23 cellular contexts compared by ENCODE assay signal in the genomic region with DNA sequence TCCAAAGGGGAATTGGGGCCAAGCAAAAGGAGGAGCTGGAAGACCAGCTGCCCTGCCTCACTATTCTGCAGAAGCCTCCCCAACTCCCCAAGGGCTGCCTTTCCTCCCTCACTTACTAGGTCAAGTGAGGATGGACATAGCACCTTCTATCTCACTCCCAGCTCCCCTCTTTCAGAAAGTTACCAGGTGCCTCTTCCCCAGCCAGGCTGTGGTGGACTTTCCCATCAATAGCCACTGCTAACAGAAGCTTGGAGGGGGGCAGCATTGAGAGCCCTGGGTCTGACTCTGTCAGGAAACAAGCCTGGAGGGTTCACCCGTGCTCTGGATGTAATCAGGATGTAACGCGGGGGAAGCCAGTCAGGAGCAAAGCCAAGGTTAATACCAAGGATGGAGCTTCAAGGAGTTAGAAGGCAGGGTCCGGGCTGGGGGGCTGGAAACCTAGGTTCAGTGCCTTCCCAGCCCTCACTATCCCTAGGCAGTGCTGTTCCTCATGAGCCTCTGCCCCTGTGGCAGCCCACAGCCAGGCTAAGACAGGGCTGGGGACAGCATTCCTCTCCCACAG.
"Had no signal": no experiment of that assay in that cellular context is flagged by ENCODE, and none has a peak within 500 bp of the region (broad histone marks: within the 10 kb centered on the region; RNA-seq: fewer than 3 reads in every experiment).

No MANE protein-coding gene starts in this region.

- H3K27ac ChIP-seq: breast epithelium, SJCRH30 had no signal

- H3K9me3 ChIP-seq: breast epithelium, SJCRH30 had no signal

- H3K36me3 Mint-ChIP-seq: activated naive CD4-positive, alpha-beta T cell treated with anti-CD3 and anti-CD28 coated beads, Interleukin-2, amount 50 U/mL, for 24 hours had no signal

- H3K4me3 Mint-ChIP-seq: activated CD8-positive, alpha-beta T cell treated with anti-CD3 and anti-CD28 coated beads for 36 hours; activated naive CD4-positive, alpha-beta T cell treated with anti-CD3 and anti-CD28 coated beads, Interleukin-2, amount 50 U/mL, for 24 hours; activated T-cell treated with anti-CD3 and anti-CD28 coated beads, Interleukin-2, amount 50 U/mL, for 24 hours; activated T-helper 1 cell treated with anti-CD3 and anti-CD28 coated beads, Interleukin-12 subunit alpha, Interleukin-12 subunit beta, Interleukin-2, Interleukin-4 antibody, amounts not matched to agents 30 ng/mL and 10 ng/mL and 1 ng/mL, durations not matched to agents 14 hours and 24 hours and 36 hours; T-helper 1 cell treated with Interleukin-12 subunit alpha and Interleukin-12 subunit beta and Interleukin-4 antibody, amounts not matched to agents 30 μg/mL and 1 μg/mL, for 36 hours had no signal

- ATAC-seq: activated CD4-positive, CD25-positive, alpha-beta regulatory T cell treated with anti-CD3 and anti-CD28 coated beads, Interleukin-2, amount 50 U/mL, for 24 hours; activated CD8-positive, alpha-beta T cell treated with anti-CD3 and anti-CD28 coated beads for 36 hours had no signal

- H3K4me3 ChIP-seq: breast epithelium, SJCRH30 had no signal

- H3K27me3 Mint-ChIP-seq: activated CD8-positive, alpha-beta T cell treated with anti-CD3 and anti-CD28 coated beads for 36 hours; activated naive CD4-positive, alpha-beta T cell treated with anti-CD3 and anti-CD28 coated beads, Interleukin-2, amount 50 U/mL, for 24 hours had no signal

- H3K36me3 ChIP-seq: breast epithelium, SJCRH30 had no signal

- H3K27ac Mint-ChIP-seq: activated CD8-positive, alpha-beta T cell treated with anti-CD3 and anti-CD28 coated beads for 36 hours; activated naive CD4-positive, alpha-beta T cell treated with anti-CD3 and anti-CD28 coated beads, Interleukin-2, amount 50 U/mL, for 24 hours; activated T-cell treated with anti-CD3 and anti-CD28 coated beads, Interleukin-2, amount 50 U/mL, for 24 hours; activated T-helper 1 cell treated with anti-CD3 and anti-CD28 coated beads, Interleukin-12 subunit alpha, Interleukin-12 subunit beta, Interleukin-2, Interleukin-4 antibody, amounts not matched to agents 30 ng/mL and 10 ng/mL and 1 ng/mL, durations not matched to agents 14 hours and 24 hours and 36 hours; T-helper 1 cell treated with Interleukin-12 subunit alpha and Interleukin-12 subunit beta and Interleukin-4 antibody, amounts not matched to agents 30 μg/mL and 1 μg/mL, for 36 hours had no signal

- H3K27me3 ChIP-seq: breast epithelium, SJCRH30 had no signal

- H3K9me3 Mint-ChIP-seq: activated CD8-positive, alpha-beta T cell treated with anti-CD3 and anti-CD28 coated beads for 36 hours; activated naive CD4-positive, alpha-beta T cell treated with anti-CD3 and anti-CD28 coated beads, Interleukin-2, amount 50 U/mL, for 24 hours; activated T-cell treated with anti-CD3 and anti-CD28 coated beads, Interleukin-2, amount 50 U/mL, for 24 hours; activated T-helper 1 cell treated with anti-CD3 and anti-CD28 coated beads, Interleukin-12 subunit alpha, Interleukin-12 subunit beta, Interleukin-2, Interleukin-4 antibody, amounts not matched to agents 30 ng/mL and 10 ng/mL and 1 ng/mL, durations not matched to agents 14 hours and 24 hours and 36 hours; T-helper 1 cell treated with Interleukin-12 subunit alpha and Interleukin-12 subunit beta and Interleukin-4 antibody, amounts not matched to agents 30 μg/mL and 1 μg/mL, for 36 hours had no signal

- H3K4me1 Mint-ChIP-seq: activated naive CD4-positive, alpha-beta T cell treated with anti-CD3 and anti-CD28 coated beads, Interleukin-2, amount 50 U/mL, for 24 hours had no signal

- H3K4me1 ChIP-seq: breast epithelium, SJCRH30 had no signal

- DNase-seq: activated CD4-positive, alpha-beta T cell treated with anti-CD3 and anti-CD28 coated beads for 4 hours; activated CD8-positive, alpha-beta T cell treated with anti-CD3 and anti-CD28 coated beads for 36 hours; activated effector memory CD4-positive, alpha-beta T cell treated with Interleukin-2 at 50 U/mL for 16 hours; activated naive CD4-positive, alpha-beta T cell; activated T-cell treated with anti-CD3 and anti-CD28 coated beads, Interleukin-2, amount 50 U/mL, for 24 hours; aorta; caudate nucleus; MM.1S; NCI-H1105 treated with DMSO at 0.1 percent for 48 hours; NCI-H146; NCI-H187 treated with DMSO at 0.1 percent for 48 hours; NCI-H2107; NCI-H2171 treated with DMSO at 0.1 percent for 48 hours; NCI-H226; NCI-H526 treated with DMSO at 0.1 percent for 48 hours; NCI-H82; Right ventricle myocardium superior; SJCRH30 had no signal
